ENCODE assay signal across 8 cellular contexts in the genomic region with DNA sequence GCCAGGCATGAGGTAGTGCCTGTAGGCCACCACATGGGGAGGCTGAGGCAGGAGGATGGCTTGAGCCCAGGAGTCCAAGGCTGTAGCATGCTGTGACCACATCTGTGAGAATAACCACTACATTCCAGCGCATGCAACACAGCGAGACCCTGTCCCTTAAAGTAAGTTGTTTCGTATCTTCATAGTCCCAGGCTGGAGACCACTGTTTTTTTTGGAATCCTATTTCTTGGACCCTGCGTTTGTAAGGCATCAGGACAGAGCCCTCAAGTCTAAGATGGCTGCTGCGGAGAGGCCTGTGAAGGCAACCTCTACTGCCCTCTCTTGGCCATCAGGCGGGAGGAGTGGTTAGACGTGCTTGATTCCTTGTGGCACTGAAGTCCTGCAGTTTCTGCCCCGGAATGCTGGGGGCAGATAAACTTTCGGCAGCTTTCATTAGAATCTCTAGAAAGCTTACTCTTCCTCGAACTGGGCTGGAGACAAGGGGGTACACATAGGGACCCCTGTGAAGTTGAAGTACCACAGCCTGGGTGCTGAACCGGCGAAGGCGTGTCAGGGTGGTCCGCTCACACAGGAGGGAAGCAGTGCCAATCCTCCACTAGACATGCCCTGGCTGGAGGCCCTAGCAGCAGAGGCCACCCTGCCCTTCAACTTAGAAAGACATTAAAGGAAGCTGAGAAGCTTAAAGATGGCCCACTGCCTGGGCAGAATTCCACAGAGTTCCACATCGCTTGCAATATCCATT. TPM values are rescaled to one million over a fixed set of nuclear protein-coding genes. Genes with fewer than 3 reads are reported as not detected.
DNase-seq lines count a peak whose midpoint lies in the region; ATAC-seq and TF ChIP-seq lines count a peak whose summit lies in the region.

No MANE protein-coding gene starts in this region.

- H3K27ac Mint-ChIP-seq in activated T-helper 1 cell treated with anti-CD3 and anti-CD28 coated beads, Interleukin-12 subunit alpha, Interleukin-12 subunit beta, Interleukin-2, Interleukin-4 antibody, amounts not matched to agents 30 ng/mL and 10 ng/mL and 1 ng/mL, durations not matched to agents 14 hours and 24 hours and 36 hours, result peak overlapping the region; percentile 18
- H3K27ac Mint-ChIP-seq in type B pancreatic cell, result no peak overlapping the region

- TF ChIP-seq CTCF in type B pancreatic cell (conservative IDR thresholded peaks at IDR 0.05), result peak; percentile 74

- ATAC-seq in GM19467 (IDR thresholded peaks at IDR 0.05; ENCODE audit: unreplicated experiment), result no peak

- peaks cover 37% of the 10 kb centered on the region for H3K4me1 Mint-ChIP-seq in activated T-helper 1 cell treated with anti-CD3 and anti-CD28 coated beads, Interleukin-12 subunit alpha, Interleukin-12 subunit beta, Interleukin-2, Interleukin-4 antibody, amounts not matched to agents 30 ng/mL and 10 ng/mL and 1 ng/mL, durations not matched to agents 14 hours and 24 hours and 36 hours (ENCODE audit: low read depth)
- no peaks in the 10 kb centered on the region for H3K4me1 Mint-ChIP-seq in type B pancreatic cell (ENCODE audit: unreplicated experiment)

- H3K36me3 Mint-ChIP-seq in activated T-helper 1 cell treated with anti-CD3 and anti-CD28 coated beads, Interleukin-12 subunit alpha, Interleukin-12 subunit beta, Interleukin-2, Interleukin-4 antibody, amounts not matched to agents 30 ng/mL and 10 ng/mL and 1 ng/mL, durations not matched to agents 14 hours and 24 hours and 36 hours (ENCODE audit: low read depth), result no peaks in the 10 kb centered on the region
- H3K36me3 Mint-ChIP-seq in type B pancreatic cell, result peaks cover 10% of the 10 kb centered on the region

- H3K4me3 Mint-ChIP-seq in activated T-helper 1 cell treated with anti-CD3 and anti-CD28 coated beads, Interleukin-12 subunit alpha, Interleukin-12 subunit beta, Interleukin-2, Interleukin-4 antibody, amounts not matched to agents 30 ng/mL and 10 ng/mL and 1 ng/mL, durations not matched to agents 14 hours and 24 hours and 36 hours, result no peak overlapping the region
- no peak overlapping the region for H3K4me3 Mint-ChIP-seq in type B pancreatic cell

- intact Hi-C loops in activated T-helper 1 cell treated with anti-CD3 and anti-CD28 coated beads, Interleukin-12 subunit alpha, Interleukin-12 subunit beta, Interleukin-2, Interleukin-4 antibody, amounts not matched to agents 30 ng/mL and 10 ng/mL and 1 ng/mL, durations not matched to agents 14 hours and 24 hours and 36 hours (cut with micrococcal nuclease), result loop anchor here (1.0 kb wide), 2 partner anchors 9 to 102 kb away; no protein-coding TSS in a partner anchor

- in situ Hi-C loops in G401 (cut with HindIII; ENCODE audit: low sequenced_read_pairs), result no loop called here

- no peaks in the 10 kb centered on the region for H3K9me3 Mint-ChIP-seq in activated T-helper 1 cell treated with anti-CD3 and anti-CD28 coated beads, Interleukin-12 subunit alpha, Interleukin-12 subunit beta, Interleukin-2, Interleukin-4 antibody, amounts not matched to agents 30 ng/mL and 10 ng/mL and 1 ng/mL, durations not matched to agents 14 hours and 24 hours and 36 hours
- H3K9me3 Mint-ChIP-seq in type B pancreatic cell, result no peaks in the 10 kb centered on the region

- H3K27me3 Mint-ChIP-seq in activated T-helper 1 cell treated with anti-CD3 and anti-CD28 coated beads, Interleukin-12 subunit alpha, Interleukin-12 subunit beta, Interleukin-2, Interleukin-4 antibody, amounts not matched to agents 30 ng/mL and 10 ng/mL and 1 ng/mL, durations not matched to agents 14 hours and 24 hours and 36 hours (ENCODE audit: insufficient read depth), result peaks cover 2% of the 10 kb centered on the region
- no peaks in the 10 kb centered on the region for H3K27me3 Mint-ChIP-seq in type B pancreatic cell

- peak; percentile 62 for DNase-seq in 8988T
- DNase-seq in G401 (ENCODE audit: low spot score), result peak; percentile 29
- DNase-seq in NCI-H146 treated with DMSO at 0.1 percent for 48 hours (lab: John Stamatoyannopoulos, UW; ENCODE audit: unreplicated experiment), result peak; percentile 4
- DNase-seq in activated T-helper 1 cell treated with anti-CD3 and anti-CD28 coated beads, Interleukin-12 subunit alpha, Interleukin-12 subunit beta, Interleukin-2, Interleukin-4 antibody, amounts not matched to agents 30 ng/mL and 10 ng/mL and 1 ng/mL, durations not matched to agents 14 hours and 24 hours and 36 hours (ENCODE audit: low spot score), result no peak
- DNase-seq in iPS-NIHi7 (ENCODE audit: extremely low spot score), result peak; percentile 89
- DNase-seq in type B pancreatic cell (ENCODE audit: extremely low spot score, unreplicated experiment), result no peak
- no peak for DNase-seq in NCI-H187 (lab: John Stamatoyannopoulos, UW)

RNA-seq across cellular contexts. Expression of a gene that starts 36.6 kb away (rescaled TPM):
- total RNA-seq in G401 (2014; rRNA removed; shearing (Covaris generic)), result 5.2 and 7.1 TPM in 2 replicates
- total RNA-seq in activated T-helper 1 cell treated with anti-CD3 and anti-CD28 coated beads, Interleukin-12 subunit alpha, Interleukin-12 subunit beta, Interleukin-2, Interleukin-4 antibody, amounts not matched to agents 30 ng/mL and 10 ng/mL and 1 ng/mL, durations not matched to agents 14 hours and 24 hours and 36 hours, result 11.8 and 13.4 TPM in 2 replicates
- 7.0 and 10.0 TPM in 2 replicates for total RNA-seq in type B pancreatic cell (ENCODE audit: low replicate concordance)

RNA-seq across cellular contexts. Expression of a gene that starts 41.6 kb away (rescaled TPM):
- total RNA-seq in G401 (2014; rRNA removed; shearing (Covaris generic)), result not detected in 2 replicates
- total RNA-seq in activated T-helper 1 cell treated with anti-CD3 and anti-CD28 coated beads, Interleukin-12 subunit alpha, Interleukin-12 subunit beta, Interleukin-2, Interleukin-4 antibody, amounts not matched to agents 30 ng/mL and 10 ng/mL and 1 ng/mL, durations not matched to agents 14 hours and 24 hours and 36 hours, result 1.1 and 1.7 TPM in 2 replicates
- 7.9 and 13.9 TPM in 2 replicates for total RNA-seq in type B pancreatic cell (ENCODE audit: low replicate concordance)

RNA-seq across cellular contexts. Expression of a gene that starts 44.1 kb away (rescaled TPM):
- total RNA-seq in G401 (2014; rRNA removed; shearing (Covaris generic)), result 22.2 and 31.1 TPM in 2 replicates
- 102 and 113 TPM in 2 replicates for total RNA-seq in activated T-helper 1 cell treated with anti-CD3 and anti-CD28 coated beads, Interleukin-12 subunit alpha, Interleukin-12 subunit beta, Interleukin-2, Interleukin-4 antibody, amounts not matched to agents 30 ng/mL and 10 ng/mL and 1 ng/mL, durations not matched to agents 14 hours and 24 hours and 36 hours
- 165 and 182 TPM in 2 replicates for total RNA-seq in type B pancreatic cell (ENCODE audit: low replicate concordance)

Comparison
In these comparisons a context has a peak if more than half of its experiments do, and no peak if none do; other contexts are left out.
1. DNase-seq: peak in 8988T (single experiment), G401 (single experiment), NCI-H146 treated with DMSO at 0.1 percent for 48 hours (single experiment) and iPS-NIHi7 (single experiment); none in activated T-helper 1 cell treated with anti-CD3 and anti-CD28 coated beads, Interleukin-12 subunit alpha, Interleukin-12 subunit beta, Interleukin-2, Interleukin-4 antibody, amounts not matched to agents 30 ng/mL and 10 ng/mL and 1 ng/mL, durations not matched to agents 14 hours and 24 hours and 36 hours (single experiment), type B pancreatic cell (single experiment) and NCI-H187 (0 of 2).